ENCODE assay signal across 9 cellular contexts in genomic region chr11:130180491-130180890, GRCh38. TPM values are rescaled to one million over a fixed set of nuclear protein-coding genes. Genes with fewer than 3 reads are reported as not detected.
DNase-seq lines count a peak whose midpoint lies in the region; ATAC-seq, FAIRE-seq and TF ChIP-seq lines count a peak whose summit lies in the region.
"Had no signal": no experiment of that assay in that cellular context is flagged by ENCODE, and none has a peak within 500 bp of the region (broad histone marks: within the 10 kb centered on the region; RNA-seq: fewer than 3 reads in every experiment).

No MANE protein-coding gene starts in this region.

- no peak overlapping the region for H4K5ac ChIP-seq in IMR-90 (ENCODE audit: low read depth, low read length)
- H4K5ac ChIP-seq in mesendoderm (ENCODE audit: low read length), result no peak overlapping the region

- H2AK9ac ChIP-seq in IMR-90 (replicated peaks; ENCODE audit: low read depth, low read length, poor library complexity), result no peak overlapping the region

- no peaks in the 10 kb centered on the region for H3K9me1 ChIP-seq in IMR-90 (ENCODE audit: insufficient read depth, low read length)

- no peak overlapping the region for H2BK15ac ChIP-seq in IMR-90 (ENCODE audit: low read depth, low read length)
- no peak overlapping the region for H2BK15ac ChIP-seq in mesendoderm (replicated peaks; ENCODE audit: low read depth)

- no peak overlapping the region for H2BK20ac ChIP-seq in IMR-90 (ENCODE audit: low read depth, low read length)

- H4K91ac ChIP-seq in IMR-90 (ENCODE audit: insufficient read depth, low read depth, low read length), result no peak overlapping the region

- H2AK5ac ChIP-seq in IMR-90 (ENCODE audit: low read depth, low read length) (no peak overlapping the region), mesendoderm (ENCODE audit: low read length) (no peak overlapping the region)

- TF ChIP-seq CTCF in GM10248 (IDR thresholded peaks at IDR 0.05; ENCODE audit: control extremely low read depth, extremely low read depth, low read depth, missing control alignments) (no peak), IMR-90 (conservative IDR thresholded peaks at IDR 0.05; ENCODE audit: low read depth, low read length) (no peak), bronchial epithelial cell (IDR thresholded peaks at IDR 0.05; ENCODE audit: insufficient read depth, low read length, severe bottlenecking) (no peak), omental fat pad (IDR thresholded peaks at IDR 0.05) (no peak), vagina (IDR thresholded peaks at IDR 0.05) (no peak)

- H3K4me1 ChIP-seq in IMR-90 (ENCODE audit: control insufficient read depth, insufficient read depth, low read length) (peaks cover 5% of the 10 kb centered on the region; the same call in 1 of the 2 replicates), vagina (peaks cover 42% of the 10 kb centered on the region), mesendoderm (ENCODE audit: control insufficient read depth, low read depth, low read length) (no peaks in the 10 kb centered on the region)

- in situ Hi-C loops in IMR-90 (cut with MboI; ENCODE audit: low sequenced_read_pairs), result no loop called here

- H3K18ac ChIP-seq in IMR-90 (ENCODE audit: low read depth, low read length) (no peak overlapping the region), mesendoderm (ENCODE audit: low read length) (no peak overlapping the region)

- no peak for TF ChIP-seq POLR2A in IMR-90 (IDR thresholded peaks at IDR 0.05; ENCODE audit: low read depth, low read length)
- TF ChIP-seq POLR2A in vagina (IDR thresholded peaks at IDR 0.05), result no peak

- H3K14ac ChIP-seq in IMR-90 (replicated peaks; ENCODE audit: low read depth, low read length), result no peak overlapping the region

- intact Hi-C loops in IMR-90 (cut with micrococcal nuclease), result no loop called here
- intact Hi-C loops in vagina (cut with DNase I), result no loop called here

- H3K36me3 ChIP-seq in IMR-90 (ENCODE audit: control insufficient read depth, insufficient read depth, low read length) (no peaks in the 10 kb centered on the region), bronchial epithelial cell (ENCODE audit: control insufficient read depth, insufficient read depth, low read length) (peaks cover 2% of the 10 kb centered on the region), vagina (no peaks in the 10 kb centered on the region), mesendoderm (ENCODE audit: control insufficient read depth, insufficient read depth, low read length) (no peaks in the 10 kb centered on the region)

- no peaks in the 10 kb centered on the region for H3K79me1 ChIP-seq in IMR-90 (ENCODE audit: low read depth in 1 of 2, low read length in 2 of 2)
- no peaks in the 10 kb centered on the region for H3K79me1 ChIP-seq in mesendoderm (ENCODE audit: low read length)

- H4K8ac ChIP-seq in IMR-90 (ENCODE audit: low read depth in 2 of 2, low read length in 2 of 2), result no peak overlapping the region
- H4K8ac ChIP-seq in mesendoderm (ENCODE audit: low read depth, low read length), result no peak overlapping the region

- DNase-seq in GM10248 (ENCODE audit: extremely low spot score) (peak; percentile 61), IMR-90 (peak; percentile 39), bronchial epithelial cell (ENCODE audit: low read depth) (peak; percentile 80), omental fat pad (ENCODE audit: low spot score) (no peak), GDM1 (lab: John Stamatoyannopoulos, UW) (no peak), vagina (ENCODE audit: extremely low spot score in 2 of 2) (no peak), mesendoderm (no peak)
- no peak for DNase-seq in activated effector memory CD4-positive, alpha-beta T cell treated with Interleukin-2 at 50 U/mL for 16 hours

- peak; percentile 66 for ATAC-seq in IMR-90 (ENCODE audit: low read depth)
- peak; percentile 80 for ATAC-seq in omental fat pad (ENCODE audit: low FRiP score)

- no peak overlapping the region for H2BK5ac ChIP-seq in IMR-90 (ENCODE audit: low read depth, low read length, poor library complexity, severe bottlenecking)
- no peak overlapping the region for H2BK5ac ChIP-seq in mesendoderm (ENCODE audit: low read length)

- dilution Hi-C loops in IMR-90 (cut with HindIII; ENCODE audit: low sequenced_read_pairs, unreplicated experiment), result no loop called here

- POLR2A ChIA-PET in GM10248 (lab: Yijun Ruan, JAX) (interaction anchor here (0.6 kb wide), 1 partner anchor 15 kb away, joined by 3 read pairs; no protein-coding TSS in a partner anchor), IMR-90 (lab: Charles Lee; ENCODE audit: unreplicated experiment) (no interaction called here)

- H3K4ac ChIP-seq in IMR-90 (ENCODE audit: low read depth, low read length) (no peak overlapping the region), mesendoderm (ENCODE audit: low read depth, low read length) (no peak overlapping the region)

- H2AFZ ChIP-seq in IMR-90 (replicated peaks; ENCODE audit: low read length, poor library complexity), result no peak overlapping the region

- H3K9me3 ChIP-seq in IMR-90 (ENCODE audit: control insufficient read depth, insufficient read depth, low read length) (no peaks in the 10 kb centered on the region), vagina (no peaks in the 10 kb centered on the region)

- CTCF ChIA-PET in GM10248 (lab: Yijun Ruan, JAX) (no interaction called here), IMR-90 (lab: Yijun Ruan, JAX) (no interaction called here)

- no peak overlapping the region for H3K56ac ChIP-seq in IMR-90 (ENCODE audit: extremely low read depth, insufficient read depth, low read length)
- H3K56ac ChIP-seq in mesendoderm (ENCODE audit: low read length), result no peak overlapping the region

- H3K9ac ChIP-seq in IMR-90 (ENCODE audit: low read depth, low read length) (no peak overlapping the region), mesendoderm (ENCODE audit: low read length) (no peak overlapping the region)

- no peak overlapping the region for H3K4me2 ChIP-seq in IMR-90 (ENCODE audit: low read depth, low read length)
- H3K4me2 ChIP-seq in mesendoderm (ENCODE audit: low read length), result no peak overlapping the region

- H3K4me3 ChIP-seq in IMR-90 (ENCODE audit: insufficient read depth, low read depth, low read length) (no peak overlapping the region), bronchial epithelial cell (ENCODE audit: low read depth, low read length) (no peak overlapping the region), vagina (no peak overlapping the region), mesendoderm (ENCODE audit: low read length) (no peak overlapping the region)
- H3K4me3 ChIP-seq: coronary artery had no signal

- no peaks in the 10 kb centered on the region for H4K20me1 ChIP-seq in IMR-90 (ENCODE audit: insufficient read depth, low read length)

- BruUV-seq in IMR-90 (replicated peaks; lab: Mats Ljungman, UMichigan), result no TSS peak

- H2BK120ac ChIP-seq in IMR-90 (ENCODE audit: low read depth, low read length), result no peak overlapping the region
- H2BK120ac ChIP-seq in mesendoderm (ENCODE audit: low read depth, low read length), result no peak overlapping the region

- H3K79me2 ChIP-seq in mesendoderm (ENCODE audit: control insufficient read depth, insufficient read depth, low read length), result no peaks in the 10 kb centered on the region

- H3K23ac ChIP-seq in IMR-90 (ENCODE audit: low read depth, low read length) (no peak overlapping the region), mesendoderm (ENCODE audit: low read length) (no peak overlapping the region)

- FAIRE-seq in bronchial epithelial cell (lab: Jason Lieb, UNC), result no peak

- TF ChIP-seq RAD21 in IMR-90 (IDR thresholded peaks at IDR 0.05; ENCODE audit: low read length), result no peak

- peaks cover 13% of the 10 kb centered on the region for H3K27me3 ChIP-seq in IMR-90 (ENCODE audit: control insufficient read depth, insufficient read depth, low read length)
- H3K27me3 ChIP-seq in bronchial epithelial cell (ENCODE audit: control insufficient read depth, insufficient read depth, low read length), result no peaks in the 10 kb centered on the region
- H3K27me3 ChIP-seq in vagina, result no peaks in the 10 kb centered on the region
- H3K27me3 ChIP-seq in mesendoderm (ENCODE audit: insufficient read depth, low read length, poor library complexity), result no peaks in the 10 kb centered on the region

- no CpG with 5 or more reads among the region's 4 CpGs for WGBS in IMR-90 (ENCODE audit: extremely low coverage in 2 of 2, insufficient read length in 1 of 2), 2 experiments
- WGBS in mesendoderm (ENCODE audit: extremely low coverage, insufficient coverage, low lambda C conversion rate), result no CpG with 5 or more reads among the region's 4 CpGs

- H3K27ac ChIP-seq in IMR-90 (ENCODE audit: insufficient read depth, low read length) (no peak overlapping the region), vagina (no peak overlapping the region), mesendoderm (ENCODE audit: low read depth, low read length) (no peak overlapping the region)

TF ChIP-seq in IMR-90, 13 proteins besides CTCF, POLR2A, EP300 and RAD21:
- TF ChIP-seq MXI1 (IDR thresholded peaks at IDR 0.05; ENCODE audit: borderline replicate concordance, low read depth, low read length), result no peak
- peak; percentile 83 for TF ChIP-seq MAFK (IDR thresholded peaks at IDR 0.05; ENCODE audit: low read depth, low read length)
TF ChIP-seq in IMR-90: peak in this region for 1.

RNA-seq across cellular contexts. Expression of gene ST14, which starts 20.9 kb away (rescaled TPM):
- not detected in 2 replicates for total RNA-seq in IMR-90 (2012; rRNA removed)
- polyA plus RNA-seq in IMR-90 (2012; rRNA removed), result not detected in 2 replicates
- not detected in 2 replicates for polyA plus RNA-seq in IMR-90 (2012; cell fraction: cytosol; rRNA removed)
- not detected in 2 replicates for polyA plus RNA-seq in IMR-90 (2012; cell fraction: nucleus; rRNA removed; ENCODE audit: low replicate concordance)
- total RNA-seq in bronchial epithelial cell, result 79.2 and 105 TPM in 2 replicates
- 10 to 100 TPM in 2 of 4 donors, 1 to 10 TPM in 2; 4.4 to 49.1 (median 10.8) TPM for total RNA-seq in omental fat pad
- total RNA-seq in vagina, result 43.2 TPM
- polyA plus RNA-seq in mesendoderm (2013, experiment 1 of 2), result 17.1 TPM
- polyA plus RNA-seq in mesendoderm (2013, experiment 2 of 2), result 16.9 TPM

Comparison
In these comparisons a context has a peak if more than half of its experiments do, and no peak if none do; other contexts are left out.
1. DNase-seq: peak in GM10248 (single experiment), IMR-90 (single experiment) and bronchial epithelial cell (single experiment); none in omental fat pad (single experiment), activated effector memory CD4-positive, alpha-beta T cell treated with Interleukin-2 at 50 U/mL for 16 hours (single experiment), GDM1 (single experiment), vagina (0 of 2) and mesendoderm (single experiment).